Comparison of ENCODE assay signal across 10 cellular contexts in genomic region chr2:218871345-218872302, GRCh38. TPM values are rescaled to one million over a fixed set of nuclear protein-coding genes. Genes with fewer than 3 reads are reported as not detected.
DNase-seq lines count a peak whose midpoint lies in the region; ATAC-seq and TF ChIP-seq lines count a peak whose summit lies in the region.
"Had no signal": no experiment of that assay in that cellular context is flagged by ENCODE, and none has a peak within 500 bp of the region (broad histone marks: within the 10 kb centered on the region; RNA-seq: fewer than 3 reads in every experiment).

No MANE protein-coding gene starts in this region.

- no peak for TF ChIP-seq CTCF in lower lobe of right lung (IDR thresholded peaks at IDR 0.05)

- H3K27ac Mint-ChIP-seq in activated CD4-positive, alpha-beta T cell treated with anti-CD3 and anti-CD28 coated beads, Interleukin-2, amount 10 ng/mL, durations not matched to agents 24 days and 14 days: peak overlapping the region; percentile 49

- peak; percentile 38 for DNase-seq in stimulated activated CD4-positive, alpha-beta T cell treated with anti-CD3 and anti-CD28 coated beads, Interleukin-2, amount 100 ng/mL, for 4 hours (ENCODE audit: low read depth)
- no peak for DNase-seq in stimulated activated CD4-positive, alpha-beta T cell treated with anti-CD3 and anti-CD28 coated beads, Interleukin-15, amount 100 ng/mL, for 24 hours
- DNase-seq in activated CD4-positive, alpha-beta T cell treated with anti-CD3 and anti-CD28 coated beads, Interleukin-2, amount 10 ng/mL, durations not matched to agents 24 days and 14 days: no peak
- DNase-seq in lower lobe of right lung (no peak), sciatic nerve (ENCODE audit: low spot score) (no peak)
- no peak for DNase-seq in stimulated activated CD8-positive, alpha-beta memory T cell treated with anti-CD3 and anti-CD28 coated beads, Interleukin-4, amount 100 ng/mL, for 48 hours
- DNase-seq: NCI-H2171 treated with DMSO at 0.1 percent for 48 hours had no signal

- intact Hi-C loops in activated CD4-positive, alpha-beta T cell treated with anti-CD3 and anti-CD28 coated beads, Interleukin-2, amount 10 ng/mL, durations not matched to agents 24 days and 14 days (cut with micrococcal nuclease): loop anchor here (5.0 kb wide), 1 partner anchor 111 kb away; no protein-coding TSS in a partner anchor
- intact Hi-C loops in lower lobe of right lung (cut with DNase I): no loop called here
- intact Hi-C loops in sciatic nerve (cut with DNase I): loop anchor here (5.0 kb wide), 1 partner anchor 216 kb away; no protein-coding TSS in a partner anchor

- peaks cover 23% of the 10 kb centered on the region for H3K4me1 ChIP-seq in lower lobe of right lung
- no peaks in the 10 kb centered on the region for H3K4me1 ChIP-seq in urinary bladder (ENCODE audit: insufficient read depth)

- ATAC-seq in lower lobe of right lung: no peak
- ATAC-seq in HG03565 (IDR thresholded peaks at IDR 0.05; ENCODE audit: unreplicated experiment): no peak
- no peak for ATAC-seq in sciatic nerve

- no peaks in the 10 kb centered on the region for H3K9me3 Mint-ChIP-seq in activated CD4-positive, alpha-beta T cell treated with anti-CD3 and anti-CD28 coated beads, Interleukin-2, amount 10 ng/mL, durations not matched to agents 24 days and 14 days

- H3K27ac ChIP-seq in lower lobe of right lung: no peak overlapping the region
- H3K27ac ChIP-seq in urinary bladder (ENCODE audit: low read depth): no peak overlapping the region

- WGBS in urinary bladder: 9% methylated on average over 60 of the region's 60 CpGs

- no peaks in the 10 kb centered on the region for H3K9me3 ChIP-seq in lower lobe of right lung

- H3K27me3 ChIP-seq in lower lobe of right lung (ENCODE audit: low read depth): peaks cover 78% of the 10 kb centered on the region

- H3K36me3 ChIP-seq in lower lobe of right lung: no peaks in the 10 kb centered on the region
- no peaks in the 10 kb centered on the region for H3K36me3 ChIP-seq in urinary bladder (ENCODE audit: insufficient read depth)

- peak overlapping the region; percentile 37 for H3K4me3 Mint-ChIP-seq in activated CD4-positive, alpha-beta T cell treated with anti-CD3 and anti-CD28 coated beads, Interleukin-2, amount 10 ng/mL, durations not matched to agents 24 days and 14 days

- peak overlapping the region; percentile 45 for H3K4me3 ChIP-seq in lower lobe of right lung
- H3K4me3 ChIP-seq in urinary bladder (ENCODE audit: low read depth, low read length): peak overlapping the region; percentile 22

- peaks cover 9% of the 10 kb centered on the region for H3K4me1 Mint-ChIP-seq in activated CD4-positive, alpha-beta T cell treated with anti-CD3 and anti-CD28 coated beads, Interleukin-2, amount 10 ng/mL, durations not matched to agents 24 days and 14 days

- H3K36me3 Mint-ChIP-seq in activated CD4-positive, alpha-beta T cell treated with anti-CD3 and anti-CD28 coated beads, Interleukin-2, amount 10 ng/mL, durations not matched to agents 24 days and 14 days (ENCODE audit: low read depth): no peaks in the 10 kb centered on the region

- peaks cover 81% of the 10 kb centered on the region for H3K27me3 Mint-ChIP-seq in activated CD4-positive, alpha-beta T cell treated with anti-CD3 and anti-CD28 coated beads, Interleukin-2, amount 10 ng/mL, durations not matched to agents 24 days and 14 days

RNA-seq across cellular contexts. Expression of gene WNT10A, which starts 9.0 kb away (rescaled TPM):
- total RNA-seq in activated CD4-positive, alpha-beta T cell treated with anti-CD3 and anti-CD28 coated beads, Interleukin-2, amount 10 ng/mL, durations not matched to agents 24 days and 14 days: 0.12 and 0.28 TPM in 2 replicates
- total RNA-seq in lower lobe of right lung (0.35 TPM), urinary bladder (1.9 TPM), sciatic nerve (0.94 TPM)
- 1.2 TPM for polyA plus RNA-seq in urinary bladder
- total RNA-seq: pulmonary artery endothelial cell had no signal

RNA-seq across cellular contexts. Expression of gene WNT6, which starts 12.0 kb away (rescaled TPM):
- not detected in 2 replicates for total RNA-seq in activated CD4-positive, alpha-beta T cell treated with anti-CD3 and anti-CD28 coated beads, Interleukin-2, amount 10 ng/mL, durations not matched to agents 24 days and 14 days
- total RNA-seq in lower lobe of right lung (0.44 TPM), urinary bladder (0.16 TPM), sciatic nerve (23.3 TPM)
- polyA plus RNA-seq in urinary bladder: 3.0 TPM
- total RNA-seq: pulmonary artery endothelial cell had no signal

RNA-seq across cellular contexts. Expression of gene PRKAG3, which starts 40.0 kb away (rescaled TPM):
- not detected in 2 replicates for total RNA-seq in activated CD4-positive, alpha-beta T cell treated with anti-CD3 and anti-CD28 coated beads, Interleukin-2, amount 10 ng/mL, durations not matched to agents 24 days and 14 days
- total RNA-seq in lower lobe of right lung: not detected
- 1.2 TPM for total RNA-seq in urinary bladder
- not detected for polyA plus RNA-seq in urinary bladder
- total RNA-seq in sciatic nerve: 0.49 TPM
- total RNA-seq: pulmonary artery endothelial cell had no signal

Comparison
In these comparisons a context has a peak if more than half of its experiments do, and no peak if none do; other contexts are left out.
1. RNA of gene WNT6, which starts 12.0 kb away (total RNA-seq): 23.3 TPM in sciatic nerve (single experiment); 0.44 TPM in lower lobe of right lung (single experiment), 0.16 TPM in urinary bladder (single experiment) and not detected in activated CD4-positive, alpha-beta T cell treated with anti-CD3 and anti-CD28 coated beads, Interleukin-2, amount 10 ng/mL, durations not matched to agents 24 days and 14 days; every median in the first group is over 10 times any median in the second.